Comparison of ENCODE assay signal across 19 cellular contexts in the genomic region with DNA sequence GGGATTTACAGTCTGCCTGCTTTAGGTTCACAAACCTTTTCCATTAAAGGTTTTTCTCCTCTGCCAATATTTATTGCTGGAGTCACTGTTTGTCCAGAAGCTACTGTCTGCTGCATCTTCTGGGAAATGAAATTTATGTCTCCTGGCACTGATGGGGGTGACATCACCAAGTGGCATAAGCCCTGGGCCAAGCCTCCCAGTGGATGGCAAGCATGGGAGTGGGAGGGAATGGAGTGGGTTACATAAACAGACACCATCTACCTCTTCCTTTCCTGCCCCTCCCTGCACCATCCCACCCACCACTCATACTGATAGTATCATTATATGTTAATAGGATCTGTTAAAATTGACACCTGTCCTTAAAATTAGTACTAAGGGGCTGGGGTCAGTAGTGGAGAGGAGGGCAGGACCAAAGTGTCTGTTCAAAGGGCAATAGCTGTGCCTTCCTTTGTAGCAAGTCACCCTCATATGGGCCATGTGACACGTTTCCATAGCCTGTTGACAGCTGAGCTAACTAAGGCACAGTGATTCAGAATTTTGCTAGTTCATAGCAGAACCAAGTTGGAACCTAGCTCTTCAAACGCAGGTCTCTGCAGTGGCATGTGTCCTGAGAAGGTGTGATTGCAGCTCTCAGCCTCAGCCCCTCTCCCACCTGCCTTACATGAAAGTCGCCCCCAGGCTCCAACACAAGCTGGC.
A peak's percentile ranks its signal among the peaks of the same experiment; 100 is the strongest.
DNase-seq lines count a peak whose midpoint lies in the region; ATAC-seq and TF ChIP-seq lines count a peak whose summit lies in the region.
"Had no signal": no experiment of that assay in that cellular context is flagged by ENCODE, and none has a peak within 500 bp of the region (broad histone marks: within the 10 kb centered on the region; RNA-seq: fewer than 3 reads in every experiment).

No MANE protein-coding gene starts in this region.

- H3K27me3 ChIP-seq in psoas muscle (ENCODE audit: insufficient read depth in 3 of 3, low read length in 2 of 3), result no peaks in the 10 kb centered on the region

- H3K27me3 Mint-ChIP-seq in T-helper 17 cell (peaks cover 40% of the 10 kb centered on the region), glutamatergic neuron (ENCODE audit: unreplicated experiment) (peaks cover 4% of the 10 kb centered on the region)

- ATAC-seq in T-helper 17 cell, result no peak
- ATAC-seq in psoas muscle, result peak; percentile 66 to 89 (median 81)
- ATAC-seq: GM23338, HCT116 had no signal

- TF ChIP-seq CTCF in psoas muscle (IDR thresholded peaks at IDR 0.05), result no peak
- TF ChIP-seq CTCF in GM10266 (IDR thresholded peaks at IDR 0.05; ENCODE audit: control insufficient read depth, insufficient read depth, low read depth, missing control alignments), result no peak
- TF ChIP-seq CTCF in glutamatergic neuron (IDR thresholded peaks at IDR 0.05; ENCODE audit: partially characterized antibody, unreplicated experiment), result no peak

- intact Hi-C loops in psoas muscle (cut with DNase I), result no loop called here

- H3K4me3 Mint-ChIP-seq in T-helper 17 cell (no peak overlapping the region), glutamatergic neuron (ENCODE audit: unreplicated experiment) (no peak overlapping the region)
- H3K4me3 Mint-ChIP-seq: CD4-positive, alpha-beta memory T cell; GM23338 had no signal

- H3K27ac ChIP-seq in psoas muscle, result no peak overlapping the region
- H3K27ac ChIP-seq: SJSA1 had no signal

- H3K36me3 Mint-ChIP-seq in T-helper 17 cell (ENCODE audit: low read depth), result peaks cover 2% of the 10 kb centered on the region
- H3K36me3 Mint-ChIP-seq in glutamatergic neuron (ENCODE audit: unreplicated experiment), result no peaks in the 10 kb centered on the region
- H3K36me3 Mint-ChIP-seq: CD4-positive, alpha-beta memory T cell had no signal

- H3K4me1 ChIP-seq in psoas muscle, result no peaks in the 10 kb centered on the region
- H3K4me1 ChIP-seq: SJSA1 had no signal

- H3K4me1 Mint-ChIP-seq in T-helper 17 cell, result peaks cover 2% of the 10 kb centered on the region
- no peaks in the 10 kb centered on the region for H3K4me1 Mint-ChIP-seq in glutamatergic neuron (ENCODE audit: low read depth, unreplicated experiment)
- H3K4me1 Mint-ChIP-seq: CD4-positive, alpha-beta memory T cell; GM23338 had no signal

- H3K4me3 ChIP-seq in psoas muscle, result no peak overlapping the region
- H3K4me3 ChIP-seq: GM23338, SJSA1 had no signal

- H3K27ac Mint-ChIP-seq in T-helper 17 cell (peak overlapping the region; percentile 6), glutamatergic neuron (ENCODE audit: unreplicated experiment) (no peak overlapping the region)
- H3K27ac Mint-ChIP-seq: CD4-positive, alpha-beta memory T cell; GM23338 had no signal

- WGBS in psoas muscle, 3 donors, result 66 to 72% (median 68%) methylated on average over 3 of the region's 3 CpGs

- peak; percentile 4 for DNase-seq in DMS53 (lab: John Stamatoyannopoulos, UW)
- DNase-seq in DMS53 treated with DMSO at 0.1 percent for 48 hours (lab: John Stamatoyannopoulos, UW; ENCODE audit: unreplicated experiment), result no peak
- DNase-seq in COLO668 (lab: John Stamatoyannopoulos, UW; ENCODE audit: unreplicated experiment), result peak; percentile 29
- DNase-seq in T-helper 17 cell, result no peak
- no peak for DNase-seq in psoas muscle
- DNase-seq in NCI-H2171 treated with DMSO at 0.1 percent for 48 hours (lab: John Stamatoyannopoulos, UW), result no peak
- DNase-seq in GM10266 (ENCODE audit: extremely low spot score), result no peak
- no peak for DNase-seq in glutamatergic neuron
- DNase-seq: 8988T; CD4-positive, alpha-beta memory T cell; GF-D8; KBM-7; NCI-H1048; NCI-H1436 treated with DMSO at 0.1 percent for 48 hours; NCI-H2227 treated with DMSO at 0.1 percent for 48 hours; RPMI8226 had no signal

- H3K9me3 Mint-ChIP-seq in glutamatergic neuron (ENCODE audit: unreplicated experiment), result peaks cover 2% of the 10 kb centered on the region
- H3K9me3 Mint-ChIP-seq: GM23338 had no signal

- no peaks in the 10 kb centered on the region for H3K9me3 ChIP-seq in T-helper 17 cell (ENCODE audit: control insufficient read depth, low read length, poor library complexity, severe bottlenecking)
- no peaks in the 10 kb centered on the region for H3K9me3 ChIP-seq in psoas muscle
- H3K9me3 ChIP-seq: SJSA1 had no signal

- no peaks in the 10 kb centered on the region for H3K36me3 ChIP-seq in psoas muscle (ENCODE audit: insufficient read depth in 1 of 2, low read depth in 1 of 2)
- H3K36me3 ChIP-seq: SJSA1 had no signal

Comparison
In these comparisons a context has a peak if more than half of its experiments do, and no peak if none do; other contexts are left out.
1. DNase-seq: peak in DMS53 (single experiment) and COLO668 (single experiment); none in DMS53 treated with DMSO at 0.1 percent for 48 hours (single experiment), T-helper 17 cell (0 of 3), psoas muscle (0 of 2), NCI-H2171 treated with DMSO at 0.1 percent for 48 hours (single experiment), GM10266 (single experiment) and glutamatergic neuron (single experiment).